22 cellular contexts compared by ENCODE assay signal in the genomic region with DNA sequence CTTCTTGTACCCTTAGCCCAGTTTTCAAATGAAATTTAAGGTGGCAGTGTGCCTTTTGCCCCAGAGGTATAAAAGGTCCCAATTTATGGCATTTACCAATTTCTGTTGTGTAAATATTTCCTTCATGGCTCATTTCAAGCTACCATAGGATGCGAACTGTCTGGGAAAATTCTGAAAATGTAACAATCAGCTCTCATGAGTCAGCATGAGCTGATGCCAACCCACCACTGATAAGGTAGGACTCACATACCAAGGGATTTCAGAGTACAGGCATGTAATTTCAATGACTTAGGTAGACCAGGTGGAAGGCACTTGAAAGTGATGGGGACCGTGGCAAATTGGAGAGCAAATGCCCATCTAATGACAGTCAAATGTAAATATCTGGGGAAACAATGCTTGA.
A peak's percentile ranks its signal among the peaks of the same experiment; 100 is the strongest.
DNase-seq lines count a peak whose midpoint lies in the region; ATAC-seq and TF ChIP-seq lines count a peak whose summit lies in the region.
"Had no signal": no experiment of that assay in that cellular context is flagged by ENCODE, and none has a peak within 500 bp of the region (broad histone marks: within the 10 kb centered on the region; RNA-seq: fewer than 3 reads in every experiment).

No MANE protein-coding gene starts in this region.

- ATAC-seq in HG02798 (IDR thresholded peaks at IDR 0.05; ENCODE audit: poor library complexity, unreplicated experiment) (no peak), GM18517 (IDR thresholded peaks at IDR 0.05; ENCODE audit: unreplicated experiment) (no peak)
- ATAC-seq: activated T-cell treated with anti-CD3 and anti-CD28 coated beads, Interleukin-2, amount 50 U/mL, for 4 hours; stimulated activated naive CD8-positive, alpha-beta T cell treated with anti-CD3 and anti-CD28 coated beads, Interleukin-15, Interleukin-2, amounts not matched to agents 100 U/mL and 50 U/mL, for 24 hours; upper lobe of right lung had no signal

- no peak overlapping the region for H3K4me3 ChIP-seq in fibroblast of pulmonary artery (replicated peaks; ENCODE audit: low read depth, low read length)
- H3K4me3 ChIP-seq: upper lobe of right lung had no signal

- DNase-seq in A172 (ENCODE audit: low spot score) (peak; percentile 55), ELR (ENCODE audit: low read depth) (peak; percentile 55), RPMI7951 (ENCODE audit: low read depth) (peak; percentile 77), fibroblast of pulmonary artery (ENCODE audit: low read depth) (peak; percentile 79), NOMO-1 (lab: John Stamatoyannopoulos, UW; ENCODE audit: unreplicated experiment in 2 of 2) (no peak), putamen (ENCODE audit: low spot score) (no peak)
- DNase-seq: activated CD4-positive, alpha-beta memory T cell treated with anti-CD3 and anti-CD28 coated beads, Interleukin-2, amount 10 ng/mL, durations not matched to agents 7 days and 5 days; activated T-cell treated with anti-CD3 and anti-CD28 coated beads, Interleukin-2, amount 50 U/mL, for 4 hours; CD4-positive, alpha-beta memory T cell; central memory CD4-positive, alpha-beta T cell; DND-41; effector CD4-positive, alpha-beta T cell; midbrain; NCI-H1048; NCI-H82; retina; RPMI8226; stimulated activated CD4-positive, alpha-beta T cell treated with anti-CD3 and anti-CD28 coated beads, Interleukin-15, amount 100 ng/mL, for 24 hours; stimulated activated naive CD8-positive, alpha-beta T cell treated with anti-CD3 and anti-CD28 coated beads, Interleukin-15, Interleukin-2, amounts not matched to agents 100 U/mL and 50 U/mL, for 24 hours; upper lobe of right lung had no signal

- no peak for TF ChIP-seq CTCF in fibroblast of pulmonary artery (IDR thresholded peaks at IDR 0.05; ENCODE audit: low read length, missing control alignments)

Comparison
In these comparisons a context has a peak if more than half of its experiments do, and no peak if none do; other contexts are left out.
1. DNase-seq: peak in A172 (single experiment), ELR (single experiment), RPMI7951 (single experiment) and fibroblast of pulmonary artery (single experiment); none in NOMO-1 (0 of 2) and putamen (single experiment).